1 cellular context compared by ENCODE assay signal in genomic region chr10:63672491-63672890, GRCh38.
TF ChIP-seq lines count a peak whose summit lies in the region.

No MANE protein-coding gene starts in this region.

TF ChIP-seq in GM23338, 12 proteins besides CTCF, POLR2A, EP300 and RAD21 (continued from another document):
- TF ChIP-seq STAT1 (IDR thresholded peaks at IDR 0.05; ENCODE audit: unreplicated experiment) = no peak
